Comparison of ENCODE assay signal across 15 cellular contexts in the genomic region with DNA sequence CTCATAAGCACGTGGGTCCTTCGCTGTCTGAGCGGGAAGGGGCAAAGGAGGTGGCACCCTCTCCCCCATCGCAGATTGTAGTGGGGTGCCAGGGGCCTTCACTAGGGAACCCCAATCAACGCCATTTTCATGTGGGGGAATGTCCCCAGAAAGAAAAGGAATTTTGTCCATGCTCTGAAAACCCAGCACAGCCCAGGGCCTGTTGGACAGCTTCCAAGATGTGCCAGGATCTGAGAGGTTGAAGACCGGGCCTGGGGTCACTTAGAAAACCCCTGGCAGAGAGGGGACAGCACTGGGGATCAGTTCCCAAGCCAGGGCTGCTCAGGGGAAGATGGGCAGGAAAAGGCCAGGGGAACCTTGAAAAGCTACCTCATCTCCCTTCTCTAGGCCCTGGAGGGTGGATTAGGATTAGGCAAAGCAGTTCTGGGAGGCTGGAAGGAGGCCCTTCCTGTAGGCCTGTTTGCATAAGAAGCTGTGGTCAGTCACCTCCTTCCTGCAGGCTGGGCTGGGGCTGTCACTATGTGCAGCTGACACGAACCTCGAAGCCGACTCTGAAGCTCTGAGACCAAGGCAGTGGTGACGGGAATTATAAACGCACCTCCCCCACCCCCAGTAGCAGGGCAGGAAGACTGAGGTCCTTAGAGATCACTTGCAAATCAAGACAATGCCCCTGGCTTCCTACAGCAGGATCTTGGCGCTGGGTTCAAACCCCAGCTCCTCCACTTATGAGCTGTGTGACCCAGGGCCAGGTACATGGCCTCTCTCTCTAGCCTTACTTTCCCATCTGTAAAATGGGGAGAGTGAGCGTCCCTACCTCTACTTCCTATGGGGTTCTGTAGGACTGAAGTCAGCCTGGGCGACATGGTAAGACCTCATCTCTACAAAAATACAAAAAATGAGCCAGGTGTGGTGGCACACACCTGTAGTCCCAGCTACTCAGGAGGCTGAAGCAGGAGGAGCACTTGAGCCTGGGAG. TPM values are rescaled to one million over a fixed set of nuclear protein-coding genes. Genes with fewer than 3 reads are reported as not detected.
A peak's percentile ranks its signal among the peaks of the same experiment; 100 is the strongest.
DNase-seq lines count a peak whose midpoint lies in the region; ATAC-seq and TF ChIP-seq lines count a peak whose summit lies in the region.
"Had no signal": no experiment of that assay in that cellular context is flagged by ENCODE, and none has a peak within 500 bp of the region (broad histone marks: within the 10 kb centered on the region; RNA-seq: fewer than 3 reads in every experiment).

No MANE protein-coding gene starts in this region.

- WGBS in lower leg skin, 2 donors, result 86 to 92% methylated on average over 14 of the region's 14 CpGs

- ATAC-seq in left lobe of liver (peak; percentile 11), GM19455 (IDR thresholded peaks at IDR 0.05; ENCODE audit: unreplicated experiment) (no peak), GM21528 (IDR thresholded peaks at IDR 0.05; ENCODE audit: low FRiP score, unreplicated experiment) (no peak)

- TF ChIP-seq CTCF in HL-60 (IDR thresholded peaks at IDR 0.05; ENCODE audit: insufficient read depth, low read length) (no peak), VCaP (conservative IDR thresholded peaks at IDR 0.05) (no peak), lower leg skin (IDR thresholded peaks at IDR 0.05) (no peak)

- no peak overlapping the region for H3K4me3 ChIP-seq in HL-60 (replicated peaks; ENCODE audit: insufficient read depth, low read length)
- H3K4me3 ChIP-seq in lower leg skin (ENCODE audit: low read depth, poor library complexity, severe bottlenecking), result no peak overlapping the region
- H3K4me3 ChIP-seq: HAP-1 had no signal

- no peaks in the 10 kb centered on the region for H3K27me3 ChIP-seq in HL-60 (ENCODE audit: insufficient read depth, poor library complexity, severe bottlenecking)

- intact Hi-C loops in lower leg skin (cut with DNase I; ENCODE audit: low total_unique reads), result no loop called here

- TF ChIP-seq POLR2A in lower leg skin (IDR thresholded peaks at IDR 0.05), result no peak

- DNase-seq in Ammon's horn (ENCODE audit: low spot score) (peak; percentile 35), HL-60 (ENCODE audit: low read depth in 1 of 2, low spot score in 1 of 2) (peak; percentile 93 to 98), left lobe of liver (ENCODE audit: low spot score) (no peak), lower leg skin (ENCODE audit: low spot score in 2 of 2) (no peak), hepatic stellate cell (ENCODE audit: low spot score) (no peak)
- DNase-seq: ACHN; activated CD8-positive, alpha-beta memory T cell treated with anti-CD3 and anti-CD28 coated beads, Interleukin-2, amount 50 U/mL, for 48 hours; DMS79; Karpas-422; NCI-H446 treated with DMSO at 0.1 percent for 48 hours; stimulated activated naive CD4-positive, alpha-beta T cell treated with Interleukin-2 at 50 U/mL for 16 hours had no signal

- H3K27ac ChIP-seq in HL-60 (replicated peaks) (peak overlapping the region; percentile 91), VCaP (peak overlapping the region; percentile 86; the same call in 1 of the 2 replicates)

RNA-seq across cellular contexts. Expression of a gene that starts 29.0 kb away (rescaled TPM):
- 3.1 TPM for total RNA-seq in left lobe of liver
- total RNA-seq in lower leg skin, result 10 to 100 TPM in 3 of 4 donors, 1 to 10 TPM in 1; 3.0 to 28.2 (median 13.3) TPM

Comparison
In these comparisons a context has a peak if more than half of its experiments do, and no peak if none do; other contexts are left out.
1. DNase-seq: peak in Ammon's horn (single experiment) and HL-60 (2 of 2); none in left lobe of liver (single experiment), lower leg skin (0 of 2) and hepatic stellate cell (single experiment).